7 cellular contexts compared by ENCODE assay signal in the genomic region with DNA sequence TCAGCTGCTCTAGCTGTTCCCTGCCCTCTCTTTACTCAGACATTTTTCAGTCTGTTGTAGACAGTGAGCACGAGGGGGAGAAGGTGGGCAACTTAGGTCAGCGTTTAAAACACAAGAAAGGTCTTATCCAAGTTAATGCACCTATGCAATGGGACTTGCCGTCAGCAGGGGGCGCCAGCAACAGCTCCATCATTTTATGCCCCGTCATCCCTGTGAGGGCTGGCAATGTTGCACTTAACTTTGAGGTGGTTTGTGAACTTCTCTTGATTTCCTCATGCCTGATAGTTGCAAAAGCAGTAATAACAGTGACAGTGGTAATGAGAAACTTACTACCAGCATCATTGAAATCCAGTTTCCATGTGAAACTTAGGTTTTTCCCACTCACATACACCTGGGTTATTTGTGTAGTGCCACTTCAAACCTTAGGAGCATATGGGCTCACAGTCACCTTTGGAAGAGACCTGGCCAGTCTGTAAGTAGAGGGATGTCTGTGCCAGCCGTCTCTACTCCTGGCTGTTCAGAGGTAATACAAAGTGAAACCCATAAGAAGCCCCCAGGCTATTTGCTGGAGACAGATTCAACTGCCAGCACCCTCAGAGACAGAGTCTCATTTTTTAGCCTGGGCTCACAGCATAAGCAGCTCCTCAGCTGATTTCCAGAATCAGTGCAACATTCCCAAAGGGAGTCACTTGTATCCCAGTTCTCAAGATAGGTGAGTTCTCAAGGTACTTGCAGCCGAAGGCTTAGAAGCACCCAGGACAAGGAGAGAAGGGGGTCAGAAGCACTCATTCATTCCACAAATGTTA. TPM values are rescaled to one million over a fixed set of nuclear protein-coding genes. Genes with fewer than 3 reads are reported as not detected.
A peak's percentile ranks its signal among the peaks of the same experiment; 100 is the strongest.
DNase-seq lines count a peak whose midpoint lies in the region; TF ChIP-seq lines count a peak whose summit lies in the region.

No MANE protein-coding gene starts in this region.

- peak; percentile 90 for DNase-seq in Jurkat, Clone E6-1 (ENCODE audit: low read depth, low spot score)
- peak; percentile 78 for DNase-seq in SKM-1 (lab: John Stamatoyannopoulos, UW; ENCODE audit: unreplicated experiment)
- DNase-seq in head of caudate nucleus = peak; percentile 24 to 86 (median 70)
- peak; percentile 40 for DNase-seq in prostate gland (ENCODE audit: low spot score)
- peak; percentile 64 to 65 for DNase-seq in uterus

- no peaks in the 10 kb centered on the region for H3K9me3 Mint-ChIP-seq in activated naive CD4-positive, alpha-beta T cell treated with anti-CD3 and anti-CD28 coated beads, Interleukin-2, amount 50 U/mL, for 24 hours

- no peaks in the 10 kb centered on the region for H3K4me1 ChIP-seq in prostate gland (replicated peaks)
- no peaks in the 10 kb centered on the region for H3K4me1 ChIP-seq in uterus

- TF ChIP-seq POLR2A in prostate gland (IDR thresholded peaks at IDR 0.05) = no peak
- no peak for TF ChIP-seq POLR2A in uterus (IDR thresholded peaks at IDR 0.05)

- peaks cover 11% of the 10 kb centered on the region for H3K36me3 Mint-ChIP-seq in activated naive CD4-positive, alpha-beta T cell treated with anti-CD3 and anti-CD28 coated beads, Interleukin-2, amount 50 U/mL, for 24 hours

- H3K36me3 ChIP-seq in prostate gland (peaks cover 4 to 7% of the 10 kb centered on the region in 2 donors), uterus (no peaks in the 10 kb centered on the region)

- H3K9me3 ChIP-seq in prostate gland = no peaks in the 10 kb centered on the region
- H3K9me3 ChIP-seq in uterus = no peaks in the 10 kb centered on the region

- no peak overlapping the region for H3K4me3 Mint-ChIP-seq in activated naive CD4-positive, alpha-beta T cell treated with anti-CD3 and anti-CD28 coated beads, Interleukin-2, amount 50 U/mL, for 24 hours

- H3K27me3 ChIP-seq in prostate gland (replicated peaks; ENCODE audit: insufficient read depth) (no peaks in the 10 kb centered on the region), uterus (no peaks in the 10 kb centered on the region)

- H3K27ac ChIP-seq in prostate gland (peak overlapping the region in 1 of 2 donors; percentile 17), uterus (peak overlapping the region in 1 of 2 donors; percentile 44)

- intact Hi-C loops in head of caudate nucleus (cut with DNase I) (loop anchor here (2.0 to 10.0 kb wide), 2 partner anchors 53 to 165 kb away; a partner anchor contains a TSS), prostate gland (cut with DNase I) (no loop called here), uterus (cut with DNase I; ENCODE audit: low total_unique reads) (no loop called here)

- TF ChIP-seq CTCF in GM12801 (IDR thresholded peaks at IDR 0.05; ENCODE audit: extremely low read depth, insufficient read length) (peak; percentile 17), prostate gland (IDR thresholded peaks at IDR 0.05) (peak; percentile 56 to 90 (median 76)), uterus (IDR thresholded peaks at IDR 0.05) (peak; percentile 66 to 76 (median 70))

- H3K4me1 Mint-ChIP-seq in activated naive CD4-positive, alpha-beta T cell treated with anti-CD3 and anti-CD28 coated beads, Interleukin-2, amount 50 U/mL, for 24 hours = peaks cover 13% of the 10 kb centered on the region

- peak overlapping the region; percentile 77 for H3K27ac Mint-ChIP-seq in activated naive CD4-positive, alpha-beta T cell treated with anti-CD3 and anti-CD28 coated beads, Interleukin-2, amount 50 U/mL, for 24 hours

- no peaks in the 10 kb centered on the region for H3K27me3 Mint-ChIP-seq in activated naive CD4-positive, alpha-beta T cell treated with anti-CD3 and anti-CD28 coated beads, Interleukin-2, amount 50 U/mL, for 24 hours

- no peak overlapping the region for H3K4me3 ChIP-seq in Jurkat, Clone E6-1 (ENCODE audit: low read length)
- H3K4me3 ChIP-seq in prostate gland (no peak overlapping the region), uterus (no peak overlapping the region)

- 24% methylated on average over 7 of the region's 7 CpGs for WGBS in prostate gland

RNA-seq across cellular contexts. Expression of a gene that starts 44.8 kb away (rescaled TPM):
- 67.2 TPM for polyA plus RNA-seq in Jurkat, Clone E6-1 (2012; ENCODE audit: insufficient read depth, insufficient read length)
- total RNA-seq in prostate gland (100 to 1,000 TPM; 356 to 514 TPM), uterus (100 to 1,000 TPM; 364 to 646 (median 505) TPM)

RNA-seq across cellular contexts. Expression of a gene that starts 46.1 kb away (rescaled TPM):
- polyA plus RNA-seq in Jurkat, Clone E6-1 (2012; ENCODE audit: insufficient read depth, insufficient read length) = 140 TPM
- total RNA-seq in prostate gland = 100 to 1,000 TPM in 1 of 2 donors, 10 to 100 TPM in 1; 99.7 to 131 TPM
- 100 to 1,000 TPM in 1 of 4 donors, 10 to 100 TPM in 3; 40.7 to 147 (median 56.0) TPM for total RNA-seq in uterus

Comparison
In these comparisons a context has a peak if more than half of its experiments do, and no peak if none do; other contexts are left out.
1. CTCF ChIP-seq: peak in every context shown above with its lines; median percentile 76 in prostate gland; 70 in uterus; 17 in GM12801.
2. DNase-seq: peak in every context shown above with its lines; median percentile 90 in Jurkat, Clone E6-1; 78 in SKM-1; 70 in head of caudate nucleus; 64 in uterus; 40 in prostate gland.